Comparison of ENCODE assay signal across 2 cellular contexts in genomic region chr16:84396537-84397008, GRCh38.
TF ChIP-seq lines count a peak whose summit lies in the region.

No MANE protein-coding gene starts in this region.

TF ChIP-seq in IMR-90, 13 proteins besides CTCF, POLR2A, EP300 and RAD21:
- TF ChIP-seq RCOR1 (IDR thresholded peaks at IDR 0.05; ENCODE audit: insufficient replicate concordance, low read length), result no peak
- no peak for TF ChIP-seq NFE2L2 (IDR thresholded peaks at IDR 0.05; ENCODE audit: low read depth, low read length)
- no peak for TF ChIP-seq MXI1 (IDR thresholded peaks at IDR 0.05; ENCODE audit: borderline replicate concordance, low read depth, low read length)
- TF ChIP-seq CEBPB (IDR thresholded peaks at IDR 0.05; ENCODE audit: low read depth, low read length), result peak; percentile 61
- no peak for TF ChIP-seq CHD1 (IDR thresholded peaks at IDR 0.05; ENCODE audit: low read depth, low read length)

TF ChIP-seq in K562, 482 proteins besides CTCF, POLR2A, EP300 and RAD21:
- peak; percentile 55 for TF ChIP-seq CEBPB (tag; IDR thresholded peaks at IDR 0.05)
- TF ChIP-seq FOXA1 (IDR thresholded peaks at IDR 0.05; ENCODE audit: borderline replicate concordance), result no peak
- no peak for TF ChIP-seq HMBOX1 (IDR thresholded peaks at IDR 0.05)
- TF ChIP-seq JUN (IDR thresholded peaks at IDR 0.05; ENCODE audit: borderline replicate concordance, low read depth, low read length), result no peak
- no peak for TF ChIP-seq JUN (CRISPR knock-in tag; IDR thresholded peaks at IDR 0.05; ENCODE audit: borderline replicate concordance)
